Comparison of ENCODE assay signal across 29 cellular contexts in the genomic region with DNA sequence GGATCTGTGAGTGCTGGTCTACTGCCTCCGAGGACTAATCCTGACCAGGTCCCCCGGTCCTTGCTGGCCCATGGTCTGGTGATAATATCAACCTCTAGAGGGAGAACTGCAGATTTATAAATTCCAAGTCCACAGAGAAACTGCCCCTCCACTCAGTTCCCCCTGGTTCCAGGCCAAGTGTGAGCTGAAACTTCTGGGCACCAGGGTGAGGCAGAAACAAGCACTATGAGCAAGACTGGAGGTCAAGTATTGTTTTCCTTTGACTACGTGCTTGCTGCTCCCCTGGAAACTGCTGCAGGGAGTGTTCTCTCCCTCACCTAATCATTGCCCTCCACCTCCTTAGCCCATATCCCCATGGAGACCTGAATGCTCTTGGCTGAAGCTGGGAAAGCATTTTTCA.
DNase-seq lines count a peak whose midpoint lies in the region; ATAC-seq and TF ChIP-seq lines count a peak whose summit lies in the region.
"Had no signal": no experiment of that assay in that cellular context is flagged by ENCODE, and none has a peak within 500 bp of the region (broad histone marks: within the 10 kb centered on the region; RNA-seq: fewer than 3 reads in every experiment).

No MANE protein-coding gene starts in this region.

- H3K4me3 Mint-ChIP-seq in activated CD4-positive, alpha-beta T cell treated with anti-CD3 and anti-CD28 coated beads, Interleukin-2, amount 10 ng/mL, durations not matched to agents 24 days and 14 days = no peak overlapping the region
- no peak overlapping the region for H3K4me3 Mint-ChIP-seq in activated CD4-positive, alpha-beta T cell treated with anti-CD3 and anti-CD28 coated beads, Interleukin-2, amount 10 ng/mL, durations not matched to agents 7 days and 5 days
- no peak overlapping the region for H3K4me3 Mint-ChIP-seq in WTC11
- H3K4me3 Mint-ChIP-seq: activated CD8-positive, alpha-beta T cell treated with anti-CD3 and anti-CD28 coated beads for 36 hours; activated naive CD4-positive, alpha-beta T cell treated with anti-CD3 and anti-CD28 coated beads for 36 hours; CD4-positive, CD25-positive, alpha-beta regulatory T cell had no signal

- no peaks in the 10 kb centered on the region for H3K36me3 Mint-ChIP-seq in activated CD4-positive, alpha-beta T cell treated with anti-CD3 and anti-CD28 coated beads, Interleukin-2, amount 10 ng/mL, durations not matched to agents 24 days and 14 days (ENCODE audit: low read depth)
- no peaks in the 10 kb centered on the region for H3K36me3 Mint-ChIP-seq in activated CD4-positive, alpha-beta T cell treated with anti-CD3 and anti-CD28 coated beads, Interleukin-2, amount 10 ng/mL, durations not matched to agents 7 days and 5 days (ENCODE audit: low read depth)
- H3K36me3 Mint-ChIP-seq in WTC11 = no peaks in the 10 kb centered on the region
- H3K36me3 Mint-ChIP-seq: CD4-positive, CD25-positive, alpha-beta regulatory T cell had no signal

- intact Hi-C loops in activated CD4-positive, alpha-beta T cell treated with anti-CD3 and anti-CD28 coated beads, Interleukin-2, amount 10 ng/mL, durations not matched to agents 24 days and 14 days (cut with micrococcal nuclease) = no loop called here
- intact Hi-C loops in sciatic nerve (cut with DNase I) = no loop called here

- CTCF ChIA-PET in activated CD4-positive, alpha-beta T cell treated with anti-CD3 and anti-CD28 coated beads, Interleukin-2, amount 10 ng/mL, durations not matched to agents 7 days and 5 days (lab: Charles Lee) = no interaction called here
- CTCF ChIA-PET in WTC11 (lab: Charles Lee) = no interaction called here

- H3K27me3 Mint-ChIP-seq in activated CD4-positive, alpha-beta T cell treated with anti-CD3 and anti-CD28 coated beads, Interleukin-2, amount 10 ng/mL, durations not matched to agents 24 days and 14 days = peaks cover 8% of the 10 kb centered on the region
- peaks cover 10% of the 10 kb centered on the region for H3K27me3 Mint-ChIP-seq in activated CD4-positive, alpha-beta T cell treated with anti-CD3 and anti-CD28 coated beads, Interleukin-2, amount 10 ng/mL, durations not matched to agents 7 days and 5 days
- no peaks in the 10 kb centered on the region for H3K27me3 Mint-ChIP-seq in WTC11 (ENCODE audit: low read depth)
- H3K27me3 Mint-ChIP-seq: CD4-positive, CD25-positive, alpha-beta regulatory T cell had no signal

- no peak overlapping the region for H3K4me3 ChIP-seq in fibroblast of pulmonary artery (replicated peaks; ENCODE audit: low read depth, low read length)
- H3K4me3 ChIP-seq: A549, colonic mucosa, sigmoid colon, tibial artery had no signal

- DNase-seq in activated CD4-positive, alpha-beta T cell treated with anti-CD3 and anti-CD28 coated beads, Interleukin-2, amount 10 ng/mL, durations not matched to agents 24 days and 14 days = peak; percentile 26
- DNase-seq in activated CD4-positive, alpha-beta T cell treated with anti-CD3 and anti-CD28 coated beads, Interleukin-2, amount 10 ng/mL, durations not matched to agents 7 days and 5 days = no peak
- DNase-seq in WTC11 (ENCODE audit: low spot score) = no peak
- DNase-seq in fibroblast of pulmonary artery (ENCODE audit: low read depth) = peak; percentile 39
- no peak for DNase-seq in sciatic nerve (ENCODE audit: low spot score)
- no peak for DNase-seq in NCI-H146 (lab: John Stamatoyannopoulos, UW)
- DNase-seq in hepatic stellate cell (ENCODE audit: low spot score) = no peak
- no peak for DNase-seq in NCI-H2196 (lab: John Stamatoyannopoulos, UW; ENCODE audit: unreplicated experiment)
- DNase-seq: activated CD4-positive, CD25-positive, alpha-beta regulatory T cell treated with anti-CD3 and anti-CD28 coated beads, Interleukin-2, amount 50 U/mL, for 72 hours; activated CD8-positive, alpha-beta memory T cell treated with anti-CD3 and anti-CD28 coated beads, Interleukin-2, amount 50 U/mL, for 48 hours; activated CD8-positive, alpha-beta T cell treated with anti-CD3 and anti-CD28 coated beads for 36 hours; activated naive CD4-positive, alpha-beta T cell treated with anti-CD3 and anti-CD28 coated beads for 36 hours; AML-193; CD4-positive, CD25-positive, alpha-beta regulatory T cell; colonic mucosa; effector CD8-positive, alpha-beta T cell; Kasumi-1; MV-4-11; NCI-H1436 treated with DMSO at 0.1 percent for 48 hours; NCI-H2107; NK-92 treated with Interleukin-12 subunit alpha and Interleukin-12 subunit beta, amount 100 ng/mL, for 24 hours; posterior cingulate gyrus; Right ventricle myocardium superior; sigmoid colon; stimulated activated CD4-positive, alpha-beta T cell treated with anti-CD3 and anti-CD28 coated beads, Interleukin-4, amount 100 ng/mL, for 24 hours; T-helper 2 cell; tibial artery had no signal

- H3K27ac Mint-ChIP-seq in activated CD4-positive, alpha-beta T cell treated with anti-CD3 and anti-CD28 coated beads, Interleukin-2, amount 10 ng/mL, durations not matched to agents 24 days and 14 days = no peak overlapping the region
- H3K27ac Mint-ChIP-seq in activated CD4-positive, alpha-beta T cell treated with anti-CD3 and anti-CD28 coated beads, Interleukin-2, amount 10 ng/mL, durations not matched to agents 7 days and 5 days = no peak overlapping the region
- no peak overlapping the region for H3K27ac Mint-ChIP-seq in WTC11
- H3K27ac Mint-ChIP-seq: activated CD8-positive, alpha-beta T cell treated with anti-CD3 and anti-CD28 coated beads for 36 hours; activated naive CD4-positive, alpha-beta T cell treated with anti-CD3 and anti-CD28 coated beads for 36 hours; CD4-positive, CD25-positive, alpha-beta regulatory T cell had no signal

- no peaks in the 10 kb centered on the region for H3K4me1 Mint-ChIP-seq in activated CD4-positive, alpha-beta T cell treated with anti-CD3 and anti-CD28 coated beads, Interleukin-2, amount 10 ng/mL, durations not matched to agents 24 days and 14 days
- H3K4me1 Mint-ChIP-seq in activated CD4-positive, alpha-beta T cell treated with anti-CD3 and anti-CD28 coated beads, Interleukin-2, amount 10 ng/mL, durations not matched to agents 7 days and 5 days = no peaks in the 10 kb centered on the region
- H3K4me1 Mint-ChIP-seq in WTC11 = no peaks in the 10 kb centered on the region
- H3K4me1 Mint-ChIP-seq: CD4-positive, CD25-positive, alpha-beta regulatory T cell had no signal

- TF ChIP-seq CTCF in WTC11 (IDR thresholded peaks at IDR 0.05) (no peak), fibroblast of pulmonary artery (IDR thresholded peaks at IDR 0.05; ENCODE audit: low read length, missing control alignments) (peak; percentile 11)

- H3K9me3 Mint-ChIP-seq in activated CD4-positive, alpha-beta T cell treated with anti-CD3 and anti-CD28 coated beads, Interleukin-2, amount 10 ng/mL, durations not matched to agents 24 days and 14 days = no peaks in the 10 kb centered on the region
- no peaks in the 10 kb centered on the region for H3K9me3 Mint-ChIP-seq in activated CD4-positive, alpha-beta T cell treated with anti-CD3 and anti-CD28 coated beads, Interleukin-2, amount 10 ng/mL, durations not matched to agents 7 days and 5 days
- 0 out of 2 replicates have a peak, but pooled peaks cover 3% of the 10 kb centered on the region for H3K9me3 Mint-ChIP-seq in WTC11
- H3K9me3 Mint-ChIP-seq: activated CD8-positive, alpha-beta T cell treated with anti-CD3 and anti-CD28 coated beads for 36 hours; activated naive CD4-positive, alpha-beta T cell treated with anti-CD3 and anti-CD28 coated beads for 36 hours; CD4-positive, CD25-positive, alpha-beta regulatory T cell had no signal

- ATAC-seq in WTC11 (peak; percentile 78), sciatic nerve (peak; percentile 86)
- ATAC-seq: A549; activated CD8-positive, alpha-beta T cell treated with anti-CD3 and anti-CD28 coated beads for 36 hours; Panc1 had no signal

- POLR2A ChIA-PET in activated CD4-positive, alpha-beta T cell treated with anti-CD3 and anti-CD28 coated beads, Interleukin-2, amount 10 ng/mL, durations not matched to agents 7 days and 5 days (lab: Charles Lee) = no interaction called here
- POLR2A ChIA-PET in WTC11 (lab: Charles Lee) = no interaction called here

TF ChIP-seq in WTC11, 78 proteins besides CTCF, POLR2A, EP300 and RAD21 (continues in another document):
- TF ChIP-seq SP1 (CRISPR knock-in tag; conservative IDR thresholded peaks at IDR 0.05) = no peak
- TF ChIP-seq, protein P1, sequence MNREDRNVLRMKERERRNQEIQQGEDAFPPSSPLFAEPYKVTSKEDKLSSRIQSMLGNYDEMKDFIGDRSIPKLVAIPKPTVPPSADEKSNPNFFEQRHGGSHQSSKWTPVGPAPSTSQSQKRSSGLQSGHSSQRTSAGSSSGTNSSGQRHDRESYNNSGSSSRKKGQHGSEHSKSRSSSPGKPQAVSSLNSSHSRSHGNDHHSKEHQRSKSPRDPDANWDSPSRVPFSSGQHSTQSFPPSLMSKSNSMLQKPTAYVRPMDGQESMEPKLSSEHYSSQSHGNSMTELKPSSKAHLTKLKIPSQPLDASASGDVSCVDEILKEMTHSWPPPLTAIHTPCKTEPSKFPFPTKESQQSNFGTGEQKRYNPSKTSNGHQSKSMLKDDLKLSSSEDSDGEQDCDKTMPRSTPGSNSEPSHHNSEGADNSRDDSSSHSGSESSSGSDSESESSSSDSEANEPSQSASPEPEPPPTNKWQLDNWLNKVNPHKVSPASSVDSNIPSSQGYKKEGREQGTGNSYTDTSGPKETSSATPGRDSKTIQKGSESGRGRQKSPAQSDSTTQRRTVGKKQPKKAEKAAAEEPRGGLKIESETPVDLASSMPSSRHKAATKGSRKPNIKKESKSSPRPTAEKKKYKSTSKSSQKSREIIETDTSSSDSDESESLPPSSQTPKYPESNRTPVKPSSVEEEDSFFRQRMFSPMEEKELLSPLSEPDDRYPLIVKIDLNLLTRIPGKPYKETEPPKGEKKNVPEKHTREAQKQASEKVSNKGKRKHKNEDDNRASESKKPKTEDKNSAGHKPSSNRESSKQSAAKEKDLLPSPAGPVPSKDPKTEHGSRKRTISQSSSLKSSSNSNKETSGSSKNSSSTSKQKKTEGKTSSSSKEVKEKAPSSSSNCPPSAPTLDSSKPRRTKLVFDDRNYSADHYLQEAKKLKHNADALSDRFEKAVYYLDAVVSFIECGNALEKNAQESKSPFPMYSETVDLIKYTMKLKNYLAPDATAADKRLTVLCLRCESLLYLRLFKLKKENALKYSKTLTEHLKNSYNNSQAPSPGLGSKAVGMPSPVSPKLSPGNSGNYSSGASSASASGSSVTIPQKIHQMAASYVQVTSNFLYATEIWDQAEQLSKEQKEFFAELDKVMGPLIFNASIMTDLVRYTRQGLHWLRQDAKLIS (CRISPR knock-in tag; IDR thresholded peaks at IDR 0.05; ENCODE audit: borderline replicate concordance) = no peak
- TF ChIP-seq, protein P2, sequence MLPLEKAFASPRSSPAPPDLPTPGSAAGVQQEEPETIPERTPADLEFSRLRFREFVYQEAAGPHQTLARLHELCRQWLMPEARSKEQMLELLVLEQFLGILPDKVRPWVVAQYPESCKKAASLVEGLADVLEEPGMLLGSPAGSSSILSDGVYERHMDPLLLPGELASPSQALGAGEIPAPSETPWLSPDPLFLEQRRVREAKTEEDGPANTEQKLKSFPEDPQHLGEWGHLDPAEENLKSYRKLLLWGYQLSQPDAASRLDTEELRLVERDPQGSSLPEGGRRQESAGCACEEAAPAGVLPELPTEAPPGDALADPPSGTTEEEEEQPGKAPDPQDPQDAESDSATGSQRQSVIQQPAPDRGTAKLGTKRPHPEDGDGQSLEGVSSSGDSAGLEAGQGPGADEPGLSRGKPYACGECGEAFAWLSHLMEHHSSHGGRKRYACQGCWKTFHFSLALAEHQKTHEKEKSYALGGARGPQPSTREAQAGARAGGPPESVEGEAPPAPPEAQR (CRISPR knock-in tag; IDR thresholded peaks at IDR 0.05) = no peak

Comparison
In these comparisons a context has a peak if more than half of its experiments do, and no peak if none do; other contexts are left out.
1. DNase-seq: peak in activated CD4-positive, alpha-beta T cell treated with anti-CD3 and anti-CD28 coated beads, Interleukin-2, amount 10 ng/mL, durations not matched to agents 24 days and 14 days (single experiment) and fibroblast of pulmonary artery (single experiment); none in activated CD4-positive, alpha-beta T cell treated with anti-CD3 and anti-CD28 coated beads, Interleukin-2, amount 10 ng/mL, durations not matched to agents 7 days and 5 days (single experiment), WTC11 (single experiment), sciatic nerve (single experiment), NCI-H146 (single experiment), hepatic stellate cell (single experiment) and NCI-H2196 (single experiment).